In the genomic region with DNA sequence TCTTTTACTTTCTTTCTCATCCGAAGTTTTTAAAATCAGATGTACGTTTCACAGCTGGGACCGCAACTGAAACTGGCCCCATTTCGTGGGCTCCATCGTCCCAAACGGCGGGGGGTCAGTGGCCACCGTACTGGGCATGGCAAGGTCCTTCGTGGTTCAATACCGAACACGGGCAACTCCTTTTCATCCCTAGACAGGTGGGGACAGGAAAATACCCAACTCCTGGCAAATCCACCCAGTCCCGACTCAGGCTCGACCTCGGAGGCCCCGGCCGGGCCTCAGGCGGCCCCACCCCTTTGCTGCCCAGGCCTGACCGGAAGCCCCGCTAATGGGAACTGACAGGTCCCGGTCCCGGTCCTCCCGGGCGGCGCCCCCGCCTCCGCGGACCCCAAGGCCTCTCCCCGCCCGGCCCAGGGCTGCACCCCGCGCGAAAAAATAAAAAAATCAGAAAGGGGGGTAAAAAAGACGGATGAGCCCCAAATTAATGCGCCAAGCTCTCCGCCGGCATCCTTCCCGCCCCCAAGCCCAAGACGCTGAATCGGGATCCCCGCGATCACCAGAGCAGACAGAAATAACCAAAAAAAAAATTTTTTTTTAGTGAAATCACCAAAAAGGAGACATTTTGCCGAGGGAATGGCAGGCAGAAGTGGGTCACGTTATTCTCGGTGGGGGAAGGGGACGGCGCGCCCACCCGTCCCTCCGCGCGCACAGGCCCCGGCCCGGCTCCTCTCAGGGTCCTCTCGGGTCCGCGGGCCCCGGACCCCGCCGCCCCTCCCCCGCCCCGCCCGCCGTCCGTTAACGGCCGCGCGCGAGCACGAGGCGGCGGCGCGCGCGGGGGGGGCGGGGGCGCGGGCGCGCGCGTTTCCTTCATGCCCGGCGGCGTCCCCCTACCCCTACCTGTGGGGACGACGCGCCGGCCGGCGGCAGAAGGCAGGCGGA, we compare ENCODE assay signal across 1 cellular context.
TF ChIP-seq lines count a peak whose summit lies in the region.

No MANE protein-coding gene starts in this region.

TF ChIP-seq in HepG2, 621 proteins besides CTCF, POLR2A, EP300 and RAD21 (continued from another document and continues in another):
- TF ChIP-seq ZNF121 (CRISPR knock-in tag; IDR thresholded peaks at IDR 0.05) (0 out of 2 replicates have a peak, but pooled peaks have one; percentile 38), CENPT (CRISPR knock-in tag; IDR thresholded peaks at IDR 0.05; ENCODE audit: low read depth) (no peak), RFX3 (CRISPR knock-in tag; IDR thresholded peaks at IDR 0.05) (no peak), ZNF138 (CRISPR knock-in tag; IDR thresholded peaks at IDR 0.05; ENCODE audit: low read depth) (no peak), RNF2 (conservative IDR thresholded peaks at IDR 0.05; ENCODE audit: low read depth) (no peak), MATR3 (CRISPR knock-in tag; IDR thresholded peaks at IDR 0.05) (no peak; the same call in 1 of the 2 replicates), ATM (IDR thresholded peaks at IDR 0.05; ENCODE audit: borderline replicate concordance) (no peak), ZNF558 (CRISPR knock-in tag; IDR thresholded peaks at IDR 0.05; ENCODE audit: borderline replicate concordance) (peak; percentile 60; the same call in 1 of the 2 replicates), ZNF367 (CRISPR knock-in tag; IDR thresholded peaks at IDR 0.05; ENCODE audit: borderline replicate concordance) (no peak), ZNF337 (CRISPR knock-in tag; IDR thresholded peaks at IDR 0.05; ENCODE audit: borderline replicate concordance, low read depth) (no peak), ASH2L (IDR thresholded peaks at IDR 0.05; ENCODE audit: insufficient read length, low read depth, low read length) (peak; percentile 86), SIN3B (IDR thresholded peaks at IDR 0.05; ENCODE audit: low read length) (no peak), FOXK1 (CRISPR knock-in tag; IDR thresholded peaks at IDR 0.05; ENCODE audit: borderline replicate concordance, low read depth) (no peak), FIP1L1 (IDR thresholded peaks at IDR 0.05; ENCODE audit: borderline replicate concordance, insufficient read depth, low read depth, low read length) (no peak; the same call in 1 of the 2 replicates), THAP11 (CRISPR knock-in tag; IDR thresholded peaks at IDR 0.05) (peak; percentile 40; the same call in 1 of the 2 replicates), SETDB1 (CRISPR knock-in tag; IDR thresholded peaks at IDR 0.05; ENCODE audit: borderline replicate concordance) (no peak), SP5 (CRISPR knock-in tag; IDR thresholded peaks at IDR 0.05; ENCODE audit: borderline replicate concordance, low read depth) (peak; percentile 68; the same call in 1 of the 2 replicates), MAZ (IDR thresholded peaks at IDR 0.05; ENCODE audit: borderline replicate concordance, low read depth, low read length) (0 out of 2 replicates have a peak, but pooled peaks have one; percentile 29), MAZ (CRISPR knock-in tag; IDR thresholded peaks at IDR 0.05; ENCODE audit: low read depth) (no peak), ONECUT2 (CRISPR knock-in tag; IDR thresholded peaks at IDR 0.05) (no peak), TAF15 (IDR thresholded peaks at IDR 0.05; ENCODE audit: low read depth, low read length, poor library complexity, severe bottlenecking) (peak; percentile 99), SOX5 (CRISPR knock-in tag; IDR thresholded peaks at IDR 0.05; ENCODE audit: borderline replicate concordance) (peak; percentile 32; the same call in 1 of the 2 replicates), ZC3H4 (CRISPR knock-in tag; IDR thresholded peaks at IDR 0.05; ENCODE audit: borderline replicate concordance) (no peak), CCAR2 (optimal IDR thresholded peaks at IDR 0.05; ENCODE audit: low read depth, low read length) (no peak), ZNF777 (CRISPR knock-in tag; IDR thresholded peaks at IDR 0.05) (0 out of 2 replicates have a peak, but pooled peaks have one; percentile 38), SMARCC2 (IDR thresholded peaks at IDR 0.05) (no peak), LCORL (IDR thresholded peaks at IDR 0.05) (no peak), LCORL (CRISPR knock-in tag; IDR thresholded peaks at IDR 0.05) (peak; percentile 98), ZNF652 (CRISPR knock-in tag; IDR thresholded peaks at IDR 0.05; ENCODE audit: borderline replicate concordance, low read depth) (0 out of 2 replicates have a peak, but pooled peaks have one; percentile 25), RORA (CRISPR knock-in tag; IDR thresholded peaks at IDR 0.05) (peak; percentile 85), ZFX (CRISPR knock-in tag; IDR thresholded peaks at IDR 0.05; ENCODE audit: low read depth) (peak; percentile 91), POLR2G (IDR thresholded peaks at IDR 0.05; ENCODE audit: low read depth, low read length) (peak; percentile 68; the same call in 1 of the 2 replicates), ZNF572 (CRISPR knock-in tag; IDR thresholded peaks at IDR 0.05) (no peak), ZSCAN9 (CRISPR knock-in tag; IDR thresholded peaks at IDR 0.05; ENCODE audit: borderline replicate concordance) (no peak), ZNF335 (CRISPR knock-in tag; IDR thresholded peaks at IDR 0.05) (peak; percentile 88; the same call in 1 of the 2 replicates), MIER3 (CRISPR knock-in tag; IDR thresholded peaks at IDR 0.05; ENCODE audit: borderline replicate concordance) (no peak), MBNL3 (CRISPR knock-in tag; conservative IDR thresholded peaks at IDR 0.05) (0 out of 2 replicates have a peak, but pooled peaks have one; percentile 53), ZNF230 (CRISPR knock-in tag; IDR thresholded peaks at IDR 0.05) (peak; percentile 68; the same call in 1 of the 2 replicates), ZNF350 (CRISPR knock-in tag; IDR thresholded peaks at IDR 0.05; ENCODE audit: borderline replicate concordance, low read depth) (peak; percentile 70; the same call in 1 of the 2 replicates), ZNF263 (CRISPR knock-in tag; IDR thresholded peaks at IDR 0.05) (no peak), ZNF501 (CRISPR knock-in tag; IDR thresholded peaks at IDR 0.05) (peak; percentile 48; the same call in 1 of the 2 replicates), SAFB2 (CRISPR knock-in tag; IDR thresholded peaks at IDR 0.05; ENCODE audit: borderline replicate concordance, low read depth) (peak; percentile 48; the same call in 1 of the 2 replicates), ZNF883 (CRISPR knock-in tag; IDR thresholded peaks at IDR 0.05; ENCODE audit: not compliant biosample characterization) (peak; percentile 58), ZNF333 (CRISPR knock-in tag; IDR thresholded peaks at IDR 0.05; ENCODE audit: borderline replicate concordance) (no peak), ZNF205 (CRISPR knock-in tag; IDR thresholded peaks at IDR 0.05) (no peak)
- TF ChIP-seq, protein P1, sequence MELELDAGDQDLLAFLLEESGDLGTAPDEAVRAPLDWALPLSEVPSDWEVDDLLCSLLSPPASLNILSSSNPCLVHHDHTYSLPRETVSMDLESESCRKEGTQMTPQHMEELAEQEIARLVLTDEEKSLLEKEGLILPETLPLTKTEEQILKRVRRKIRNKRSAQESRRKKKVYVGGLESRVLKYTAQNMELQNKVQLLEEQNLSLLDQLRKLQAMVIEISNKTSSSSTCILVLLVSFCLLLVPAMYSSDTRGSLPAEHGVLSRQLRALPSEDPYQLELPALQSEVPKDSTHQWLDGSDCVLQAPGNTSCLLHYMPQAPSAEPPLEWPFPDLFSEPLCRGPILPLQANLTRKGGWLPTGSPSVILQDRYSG (CRISPR knock-in tag; IDR thresholded peaks at IDR 0.05) = no peak
- TF ChIP-seq, protein P2, sequence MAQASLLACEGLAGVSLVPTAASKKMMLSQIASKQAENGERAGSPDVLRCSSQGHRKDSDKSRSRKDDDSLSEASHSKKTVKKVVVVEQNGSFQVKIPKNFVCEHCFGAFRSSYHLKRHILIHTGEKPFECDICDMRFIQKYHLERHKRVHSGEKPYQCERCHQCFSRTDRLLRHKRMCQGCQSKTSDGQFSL (CRISPR knock-in tag; IDR thresholded peaks at IDR 0.05) = 0 out of 2 replicates have a peak, but pooled peaks have one; percentile 50
- TF ChIP-seq, protein P3, sequence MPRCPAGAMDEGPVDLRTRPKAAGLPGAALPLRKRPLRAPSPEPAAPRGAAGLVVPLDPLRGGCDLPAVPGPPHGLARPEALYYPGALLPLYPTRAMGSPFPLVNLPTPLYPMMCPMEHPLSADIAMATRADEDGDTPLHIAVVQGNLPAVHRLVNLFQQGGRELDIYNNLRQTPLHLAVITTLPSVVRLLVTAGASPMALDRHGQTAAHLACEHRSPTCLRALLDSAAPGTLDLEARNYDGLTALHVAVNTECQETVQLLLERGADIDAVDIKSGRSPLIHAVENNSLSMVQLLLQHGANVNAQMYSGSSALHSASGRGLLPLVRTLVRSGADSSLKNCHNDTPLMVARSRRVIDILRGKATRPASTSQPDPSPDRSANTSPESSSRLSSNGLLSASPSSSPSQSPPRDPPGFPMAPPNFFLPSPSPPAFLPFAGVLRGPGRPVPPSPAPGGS (CRISPR knock-in tag; IDR thresholded peaks at IDR 0.05) = no peak
- TF ChIP-seq, protein P4, sequence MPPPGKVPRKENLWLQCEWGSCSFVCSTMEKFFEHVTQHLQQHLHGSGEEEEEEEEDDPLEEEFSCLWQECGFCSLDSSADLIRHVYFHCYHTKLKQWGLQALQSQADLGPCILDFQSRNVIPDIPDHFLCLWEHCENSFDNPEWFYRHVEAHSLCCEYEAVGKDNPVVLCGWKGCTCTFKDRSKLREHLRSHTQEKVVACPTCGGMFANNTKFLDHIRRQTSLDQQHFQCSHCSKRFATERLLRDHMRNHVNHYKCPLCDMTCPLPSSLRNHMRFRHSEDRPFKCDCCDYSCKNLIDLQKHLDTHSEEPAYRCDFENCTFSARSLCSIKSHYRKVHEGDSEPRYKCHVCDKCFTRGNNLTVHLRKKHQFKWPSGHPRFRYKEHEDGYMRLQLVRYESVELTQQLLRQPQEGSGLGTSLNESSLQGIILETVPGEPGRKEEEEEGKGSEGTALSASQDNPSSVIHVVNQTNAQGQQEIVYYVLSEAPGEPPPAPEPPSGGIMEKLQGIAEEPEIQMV (CRISPR knock-in tag; IDR thresholded peaks at IDR 0.05; ENCODE audit: low read depth) = peak; percentile 9; the same call in 1 of the 2 replicates
- TF ChIP-seq, protein P5, sequence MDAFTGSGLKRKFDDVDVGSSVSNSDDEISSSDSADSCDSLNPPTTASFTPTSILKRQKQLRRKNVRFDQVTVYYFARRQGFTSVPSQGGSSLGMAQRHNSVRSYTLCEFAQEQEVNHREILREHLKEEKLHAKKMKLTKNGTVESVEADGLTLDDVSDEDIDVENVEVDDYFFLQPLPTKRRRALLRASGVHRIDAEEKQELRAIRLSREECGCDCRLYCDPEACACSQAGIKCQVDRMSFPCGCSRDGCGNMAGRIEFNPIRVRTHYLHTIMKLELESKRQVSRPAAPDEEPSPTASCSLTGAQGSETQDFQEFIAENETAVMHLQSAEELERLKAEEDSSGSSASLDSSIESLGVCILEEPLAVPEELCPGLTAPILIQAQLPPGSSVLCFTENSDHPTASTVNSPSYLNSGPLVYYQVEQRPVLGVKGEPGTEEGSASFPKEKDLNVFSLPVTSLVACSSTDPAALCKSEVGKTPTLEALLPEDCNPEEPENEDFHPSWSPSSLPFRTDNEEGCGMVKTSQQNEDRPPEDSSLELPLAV (CRISPR knock-in tag; conservative IDR thresholded peaks at IDR 0.05; ENCODE audit: low read depth) = no peak
- TF ChIP-seq, protein P6, sequence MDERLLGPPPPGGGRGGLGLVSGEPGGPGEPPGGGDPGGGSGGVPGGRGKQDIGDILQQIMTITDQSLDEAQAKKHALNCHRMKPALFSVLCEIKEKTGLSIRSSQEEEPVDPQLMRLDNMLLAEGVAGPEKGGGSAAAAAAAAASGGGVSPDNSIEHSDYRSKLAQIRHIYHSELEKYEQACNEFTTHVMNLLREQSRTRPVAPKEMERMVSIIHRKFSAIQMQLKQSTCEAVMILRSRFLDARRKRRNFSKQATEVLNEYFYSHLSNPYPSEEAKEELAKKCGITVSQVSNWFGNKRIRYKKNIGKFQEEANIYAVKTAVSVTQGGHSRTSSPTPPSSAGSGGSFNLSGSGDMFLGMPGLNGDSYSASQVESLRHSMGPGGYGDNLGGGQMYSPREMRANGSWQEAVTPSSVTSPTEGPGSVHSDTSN (CRISPR knock-in tag; IDR thresholded peaks at IDR 0.05) = no peak
- TF ChIP-seq, protein P7, sequence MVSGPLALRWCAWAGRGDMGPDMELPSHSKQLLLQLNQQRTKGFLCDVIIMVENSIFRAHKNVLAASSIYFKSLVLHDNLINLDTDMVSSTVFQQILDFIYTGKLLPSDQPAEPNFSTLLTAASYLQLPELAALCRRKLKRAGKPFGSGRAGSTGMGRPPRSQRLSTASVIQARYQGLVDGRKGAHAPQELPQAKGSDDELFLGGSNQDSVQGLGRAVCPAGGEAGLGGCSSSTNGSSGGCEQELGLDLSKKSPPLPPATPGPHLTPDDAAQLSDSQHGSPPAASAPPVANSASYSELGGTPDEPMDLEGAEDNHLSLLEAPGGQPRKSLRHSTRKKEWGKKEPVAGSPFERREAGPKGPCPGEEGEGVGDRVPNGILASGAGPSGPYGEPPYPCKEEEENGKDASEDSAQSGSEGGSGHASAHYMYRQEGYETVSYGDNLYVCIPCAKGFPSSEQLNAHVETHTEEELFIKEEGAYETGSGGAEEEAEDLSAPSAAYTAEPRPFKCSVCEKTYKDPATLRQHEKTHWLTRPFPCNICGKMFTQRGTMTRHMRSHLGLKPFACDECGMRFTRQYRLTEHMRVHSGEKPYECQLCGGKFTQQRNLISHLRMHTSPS (CRISPR knock-in tag; IDR thresholded peaks at IDR 0.05; ENCODE audit: low read depth) = no peak
- TF ChIP-seq, protein P8, sequence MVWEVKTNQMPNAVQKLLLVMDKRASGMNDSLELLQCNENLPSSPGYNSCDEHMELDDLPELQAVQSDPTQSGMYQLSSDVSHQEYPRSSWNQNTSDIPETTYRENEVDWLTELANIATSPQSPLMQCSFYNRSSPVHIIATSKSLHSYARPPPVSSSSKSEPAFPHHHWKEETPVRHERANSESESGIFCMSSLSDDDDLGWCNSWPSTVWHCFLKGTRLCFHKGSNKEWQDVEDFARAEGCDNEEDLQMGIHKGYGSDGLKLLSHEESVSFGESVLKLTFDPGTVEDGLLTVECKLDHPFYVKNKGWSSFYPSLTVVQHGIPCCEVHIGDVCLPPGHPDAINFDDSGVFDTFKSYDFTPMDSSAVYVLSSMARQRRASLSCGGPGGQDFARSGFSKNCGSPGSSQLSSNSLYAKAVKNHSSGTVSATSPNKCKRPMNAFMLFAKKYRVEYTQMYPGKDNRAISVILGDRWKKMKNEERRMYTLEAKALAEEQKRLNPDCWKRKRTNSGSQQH (CRISPR knock-in tag; IDR thresholded peaks at IDR 0.05; ENCODE audit: low read depth) = peak; percentile 73; the same call in 1 of the 2 replicates
- TF ChIP-seq, protein P9, sequence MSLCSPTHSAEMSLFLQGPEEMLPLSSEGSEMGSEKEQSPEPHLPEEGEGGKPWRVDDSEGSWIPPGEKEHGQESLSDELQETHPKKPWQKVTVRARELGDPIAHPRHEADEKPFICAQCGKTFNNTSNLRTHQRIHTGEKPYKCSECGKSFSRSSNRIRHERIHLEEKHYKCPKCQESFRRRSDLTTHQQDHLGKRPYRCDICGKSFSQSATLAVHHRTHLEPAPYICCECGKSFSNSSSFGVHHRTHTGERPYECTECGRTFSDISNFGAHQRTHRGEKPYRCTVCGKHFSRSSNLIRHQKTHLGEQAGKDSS (CRISPR knock-in tag; IDR thresholded peaks at IDR 0.05; ENCODE audit: borderline replicate concordance, low read depth) = no peak; the same call in 1 of the 2 replicates
- TF ChIP-seq, protein P10, sequence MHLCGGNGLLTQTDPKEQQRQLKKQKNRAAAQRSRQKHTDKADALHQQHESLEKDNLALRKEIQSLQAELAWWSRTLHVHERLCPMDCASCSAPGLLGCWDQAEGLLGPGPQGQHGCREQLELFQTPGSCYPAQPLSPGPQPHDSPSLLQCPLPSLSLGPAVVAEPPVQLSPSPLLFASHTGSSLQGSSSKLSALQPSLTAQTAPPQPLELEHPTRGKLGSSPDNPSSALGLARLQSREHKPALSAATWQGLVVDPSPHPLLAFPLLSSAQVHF (CRISPR knock-in tag; IDR thresholded peaks at IDR 0.05) = no peak
